ENCODE assay signal across 8 cellular contexts in genomic region chr4:165286619-165287340, GRCh38. TPM values are rescaled to one million over a fixed set of nuclear protein-coding genes. Genes with fewer than 3 reads are reported as not detected.
A peak's percentile ranks its signal among the peaks of the same experiment; 100 is the strongest.
DNase-seq lines count a peak whose midpoint lies in the region; ATAC-seq, FAIRE-seq and TF ChIP-seq lines count a peak whose summit lies in the region.
"Not testable (repeated sequence)": the region's sequence is repeated elsewhere in the genome, so short reads cannot be mapped to it uniquely, and the experiment has no call there.

No MANE protein-coding gene starts in this region.

- H3K4me1 Mint-ChIP-seq in MCF 10A (ENCODE audit: insufficient read depth, unreplicated experiment): peaks cover 18% of the 10 kb centered on the region
- peaks cover 40% of the 10 kb centered on the region for H3K4me1 Mint-ChIP-seq in stimulated activated naive CD8-positive, alpha-beta T cell treated with anti-CD3 and anti-CD28 coated beads, Interleukin-15, amount 100 ng/mL, for 72 hours

- intact Hi-C loops in MCF 10A (cut with micrococcal nuclease): not testable (repeated sequence)

- H3K9me3 Mint-ChIP-seq in MCF 10A (ENCODE audit: unreplicated experiment): not testable (repeated sequence)
- H3K9me3 Mint-ChIP-seq in stimulated activated naive CD8-positive, alpha-beta T cell treated with anti-CD3 and anti-CD28 coated beads, Interleukin-15, amount 100 ng/mL, for 72 hours: peaks cover 5 to 20% of the 10 kb centered on the region in 2 donors

- H3K27me3 Mint-ChIP-seq in MCF 10A (ENCODE audit: insufficient read depth, unreplicated experiment); stimulated activated naive CD8-positive, alpha-beta T cell treated with anti-CD3 and anti-CD28 coated beads, Interleukin-15, amount 100 ng/mL, for 72 hours: not testable (repeated sequence)

- CTCF ChIA-PET in MCF 10A (lab: Yijun Ruan, JAX): not testable (repeated sequence)

- DNase-seq in HTR-8/SVneo (ENCODE audit: insufficient read length, low spot score); MCF 10A (ENCODE audit: unreplicated experiment); stimulated activated naive CD8-positive, alpha-beta T cell treated with anti-CD3 and anti-CD28 coated beads, Interleukin-15, amount 100 ng/mL, for 72 hours: not testable (repeated sequence)

- TF ChIP-seq CTCF in MCF 10A (IDR thresholded peaks at IDR 0.05; ENCODE audit: unreplicated experiment): not testable (repeated sequence)

- not testable (repeated sequence) for H3K4me3 Mint-ChIP-seq in MCF 10A (ENCODE audit: unreplicated experiment)
- H3K4me3 Mint-ChIP-seq in stimulated activated naive CD8-positive, alpha-beta T cell treated with anti-CD3 and anti-CD28 coated beads, Interleukin-15, amount 100 ng/mL, for 72 hours: peak overlapping the region; percentile 26 to 40

- BruUV-seq in MCF 10A (replicated peaks; lab: Mats Ljungman, UMichigan): not testable (repeated sequence)

- peak; percentile 65 for FAIRE-seq in HTR-8/SVneo (lab: Jason Lieb, UNC)

- H3K27ac Mint-ChIP-seq in MCF 10A (ENCODE audit: low read depth, unreplicated experiment): peak overlapping the region; percentile 13
- peak overlapping the region in 1 of 2 donors; percentile 79 for H3K27ac Mint-ChIP-seq in stimulated activated naive CD8-positive, alpha-beta T cell treated with anti-CD3 and anti-CD28 coated beads, Interleukin-15, amount 100 ng/mL, for 72 hours

- ATAC-seq in GM18511 (IDR thresholded peaks at IDR 0.05; ENCODE audit: unreplicated experiment) (peak; percentile 86), GM19452 (IDR thresholded peaks at IDR 0.05; ENCODE audit: unreplicated experiment) (peak; percentile 76), HG02610 (IDR thresholded peaks at IDR 0.05; ENCODE audit: unreplicated experiment) (peak; percentile 68), HG03097 (IDR thresholded peaks at IDR 0.05; ENCODE audit: low FRiP score, unreplicated experiment) (peak; percentile 63)
- peak; percentile 55 to 60 for ATAC-seq in activated CD4-positive, CD25-positive, alpha-beta regulatory T cell treated with anti-CD3 and anti-CD28 coated beads, Interleukin-2, amount 50 U/mL, for 24 hours
- peak; percentile 66 for ATAC-seq in stimulated activated naive CD8-positive, alpha-beta T cell treated with anti-CD3 and anti-CD28 coated beads, Interleukin-15, amount 100 ng/mL, for 72 hours

- H3K36me3 Mint-ChIP-seq in MCF 10A (ENCODE audit: insufficient read depth, unreplicated experiment): peaks cover 43% of the 10 kb centered on the region

- POLR2A ChIA-PET in MCF 10A (lab: Yijun Ruan, JAX): not testable (repeated sequence)

RNA-seq across cellular contexts. Expression of gene MSMO1, which starts 40.7 kb away (rescaled TPM):
- total RNA-seq in MCF 10A (2022): 80.4 and 94.9 TPM in 2 replicates
